Comparison of ENCODE assay signal across 9 cellular contexts in the genomic region with DNA sequence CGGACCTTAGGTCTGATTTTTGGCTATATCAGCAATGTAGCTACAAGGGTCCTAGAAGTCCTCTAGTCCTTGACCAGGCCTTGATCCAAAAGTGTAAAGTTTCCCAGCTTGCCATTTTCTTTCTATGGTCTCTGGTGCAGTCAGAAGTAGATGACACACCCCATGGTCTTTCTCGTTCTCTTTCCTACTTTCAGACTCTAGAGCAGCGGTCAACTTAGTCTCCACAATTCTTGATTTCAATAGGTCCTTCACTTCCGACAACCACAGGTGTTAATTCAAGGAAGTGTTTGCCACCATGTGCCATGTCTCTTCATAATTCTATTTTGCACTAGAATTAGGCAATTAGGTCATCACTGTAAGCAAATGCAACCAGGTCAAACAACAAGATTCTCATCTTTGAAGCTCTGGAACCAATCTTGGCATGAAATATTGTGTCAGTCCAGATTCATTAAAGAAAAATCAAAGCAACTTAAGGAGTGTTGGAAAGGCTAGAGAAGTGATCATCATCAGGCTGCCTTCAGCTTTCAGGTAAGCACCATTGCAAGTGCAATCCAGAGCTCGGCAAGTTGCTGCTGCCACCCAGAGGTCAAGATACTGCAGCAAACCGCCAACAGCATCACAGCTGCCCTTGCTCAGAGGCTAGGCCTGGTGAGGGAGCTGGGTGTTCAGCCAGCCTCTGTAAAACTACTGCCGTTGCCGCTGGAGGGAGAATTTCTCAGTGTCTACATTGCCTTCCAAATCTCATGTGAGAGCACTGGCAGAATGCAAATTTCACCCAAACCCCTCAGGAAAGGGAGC. TPM values are rescaled to one million over a fixed set of nuclear protein-coding genes. Genes with fewer than 3 reads are reported as not detected.
A peak's percentile ranks its signal among the peaks of the same experiment; 100 is the strongest.
DNase-seq lines count a peak whose midpoint lies in the region; ATAC-seq and TF ChIP-seq lines count a peak whose summit lies in the region.
"Had no signal": no experiment of that assay in that cellular context is flagged by ENCODE, and none has a peak within 500 bp of the region (broad histone marks: within the 10 kb centered on the region; RNA-seq: fewer than 3 reads in every experiment).

No MANE protein-coding gene starts in this region.

- H3K23me2 ChIP-seq in H9 (ENCODE audit: insufficient read length, low read depth, low read length, poor library complexity, severe bottlenecking): no peaks in the 10 kb centered on the region

- peaks cover 20% of the 10 kb centered on the region for H3K27me3 Mint-ChIP-seq in H9 (ENCODE audit: low read depth)
- H3K27me3 Mint-ChIP-seq in activated CD8-positive, alpha-beta T cell treated with anti-CD3 and anti-CD28 coated beads, Interleukin-2, amount 10 ng/mL, durations not matched to agents 7 days and 5 days (ENCODE audit: low read depth): peaks cover 10% of the 10 kb centered on the region
- H3K27me3 Mint-ChIP-seq in glutamatergic neuron (ENCODE audit: unreplicated experiment): peaks cover 10% of the 10 kb centered on the region

- H3K14ac ChIP-seq in H9 (ENCODE audit: insufficient read depth, low read length): no peak overlapping the region

- H3T11ph ChIP-seq in H9 (ENCODE audit: low read length): no peak overlapping the region

- no peak overlapping the region for H3K4me2 ChIP-seq in H9 (ENCODE audit: insufficient read depth, insufficient read length, low read length)

- H3K9ac ChIP-seq in H9 (ENCODE audit: extremely low read depth, insufficient read length, low read length): no peak overlapping the region

- peak overlapping the region; percentile 92 for H2AFZ ChIP-seq in H9 (ENCODE audit: low read length)

- no peaks in the 10 kb centered on the region for H4K20me1 ChIP-seq in H9 (ENCODE audit: control insufficient read depth, insufficient read depth, insufficient read length)

- ATAC-seq in activated CD8-positive, alpha-beta T cell treated with anti-CD3 and anti-CD28 coated beads, Interleukin-2, amount 10 ng/mL, durations not matched to agents 7 days and 5 days: no peak

- peak; percentile 65 for DNase-seq in A172 (ENCODE audit: low spot score)
- peak; percentile 23 for DNase-seq in GM04504 (ENCODE audit: low read depth)
- peak; percentile 92 for DNase-seq in H9
- DNase-seq in NAMALWA (ENCODE audit: low spot score): peak; percentile 59
- DNase-seq in activated CD8-positive, alpha-beta T cell treated with anti-CD3 and anti-CD28 coated beads, Interleukin-2, amount 10 ng/mL, durations not matched to agents 7 days and 5 days: peak; percentile 32
- DNase-seq in glutamatergic neuron: peak; percentile 57
- peak; percentile 7 for DNase-seq in pulmonary artery endothelial cell (ENCODE audit: low read depth, low spot score)
- no peak for DNase-seq in NCI-H446 treated with DMSO at 0.1 percent for 48 hours (lab: John Stamatoyannopoulos, UW)

- no peak overlapping the region for H2BK120ac ChIP-seq in H9 (ENCODE audit: low read depth, low read length, poor library complexity, severe bottlenecking)

- H4K5ac ChIP-seq in H9 (ENCODE audit: insufficient read length, low read depth, low read length): no peak overlapping the region

- no peak overlapping the region for H3K4me3 Mint-ChIP-seq in H9
- H3K4me3 Mint-ChIP-seq in activated CD8-positive, alpha-beta T cell treated with anti-CD3 and anti-CD28 coated beads, Interleukin-2, amount 10 ng/mL, durations not matched to agents 7 days and 5 days: no peak overlapping the region
- no peak overlapping the region for H3K4me3 Mint-ChIP-seq in glutamatergic neuron (ENCODE audit: unreplicated experiment)
- H3K4me3 Mint-ChIP-seq: memory B cell had no signal

- no peaks in the 10 kb centered on the region for H3K79me1 ChIP-seq in H9 (ENCODE audit: insufficient read depth, low read depth, low read length, poor library complexity, severe bottlenecking)

- no peak overlapping the region for H3K27ac ChIP-seq in H9 (ENCODE audit: insufficient read length, low read depth, low read length)

- H3K27ac Mint-ChIP-seq in H9: no peak overlapping the region; a peak in 2 of 7 replicates
- H3K27ac Mint-ChIP-seq in activated CD8-positive, alpha-beta T cell treated with anti-CD3 and anti-CD28 coated beads, Interleukin-2, amount 10 ng/mL, durations not matched to agents 7 days and 5 days: no peak overlapping the region
- no peak overlapping the region for H3K27ac Mint-ChIP-seq in glutamatergic neuron (ENCODE audit: unreplicated experiment)
- H3K27ac Mint-ChIP-seq: memory B cell had no signal

- H3K23ac ChIP-seq in H9 (ENCODE audit: insufficient read length, low read depth, low read length): no peak overlapping the region

- H2AK5ac ChIP-seq in H9 (ENCODE audit: insufficient read length, low read length): no peak overlapping the region

- H4K8ac ChIP-seq in H9 (replicated peaks; ENCODE audit: insufficient read length, low read depth, low read length): no peak overlapping the region

- H3K36me3 Mint-ChIP-seq in H9 (ENCODE audit: insufficient read depth in 1 of 3, low read depth in 3 of 3) (no peaks in the 10 kb centered on the region), glutamatergic neuron (ENCODE audit: unreplicated experiment) (no peaks in the 10 kb centered on the region)
- H3K36me3 Mint-ChIP-seq in activated CD8-positive, alpha-beta T cell treated with anti-CD3 and anti-CD28 coated beads, Interleukin-2, amount 10 ng/mL, durations not matched to agents 7 days and 5 days (ENCODE audit: low read depth): no peaks in the 10 kb centered on the region

- H3K4me1 Mint-ChIP-seq in H9 (peaks cover 3 to 4% of the 10 kb centered on the region in 2 experiments; a peak in 1 of 4 replicates), glutamatergic neuron (ENCODE audit: low read depth, unreplicated experiment) (no peaks in the 10 kb centered on the region)
- H3K4me1 Mint-ChIP-seq in activated CD8-positive, alpha-beta T cell treated with anti-CD3 and anti-CD28 coated beads, Interleukin-2, amount 10 ng/mL, durations not matched to agents 7 days and 5 days (ENCODE audit: low read depth): peaks cover under 1% of the 10 kb centered on the region

- no peaks in the 10 kb centered on the region for H3K9me3 Mint-ChIP-seq in H9
- no peaks in the 10 kb centered on the region for H3K9me3 Mint-ChIP-seq in activated CD8-positive, alpha-beta T cell treated with anti-CD3 and anti-CD28 coated beads, Interleukin-2, amount 10 ng/mL, durations not matched to agents 7 days and 5 days (ENCODE audit: insufficient read depth)
- H3K9me3 Mint-ChIP-seq in glutamatergic neuron (ENCODE audit: unreplicated experiment): peaks cover 5% of the 10 kb centered on the region

- H3K27me3 ChIP-seq in H9 (ENCODE audit: insufficient read depth, low read length): peaks cover 4% of the 10 kb centered on the region; the same call in 1 of the 2 replicates

- TF ChIP-seq CTCF in H9 (conservative IDR thresholded peaks at IDR 0.05) (peak; percentile 80), glutamatergic neuron (IDR thresholded peaks at IDR 0.05; ENCODE audit: partially characterized antibody, unreplicated experiment) (no peak)

- CTCF ChIA-PET in activated CD8-positive, alpha-beta T cell treated with anti-CD3 and anti-CD28 coated beads, Interleukin-2, amount 10 ng/mL, durations not matched to agents 7 days and 5 days (lab: Charles Lee): interaction anchor here (0.7 to 2.2 kb wide), 3 partner anchors 12 to 158 kb away, joined by 3 to 13 read pairs (median 13); no protein-coding TSS in a partner anchor

- H3K4me1 ChIP-seq in H9 (ENCODE audit: insufficient read depth, low read length): no peaks in the 10 kb centered on the region

- no peak overlapping the region for H2BK15ac ChIP-seq in H9 (ENCODE audit: low read depth, low read length)

- no peak overlapping the region for H2BK12ac ChIP-seq in H9 (ENCODE audit: insufficient read length, low read depth, low read length)

- POLR2A ChIA-PET in activated CD8-positive, alpha-beta T cell treated with anti-CD3 and anti-CD28 coated beads, Interleukin-2, amount 10 ng/mL, durations not matched to agents 7 days and 5 days (lab: Charles Lee): no interaction called here

- no peaks in the 10 kb centered on the region for H3K79me2 ChIP-seq in H9 (ENCODE audit: insufficient read depth, low read length)

- H2BK20ac ChIP-seq in H9 (ENCODE audit: low read depth, low read length, poor library complexity, severe bottlenecking): no peak overlapping the region

- H3K18ac ChIP-seq in H9 (ENCODE audit: insufficient read length, low read depth, low read length): no peak overlapping the region

- H3K9me3 ChIP-seq in H9 (ENCODE audit: control insufficient read depth, low read depth, low read length): no peaks in the 10 kb centered on the region

- H2BK5ac ChIP-seq in H9 (ENCODE audit: insufficient read length, low read length): no peak overlapping the region

- no CpG with 5 or more reads among the region's 8 CpGs for WGBS in H9 (ENCODE audit: extremely low coverage, insufficient read length, low lambda C conversion rate)

- H3K56ac ChIP-seq in H9 (ENCODE audit: insufficient read length, low read depth, low read length): no peak overlapping the region

- H4K91ac ChIP-seq in H9 (ENCODE audit: insufficient read length, low read depth, low read length): no peak overlapping the region

- no peak overlapping the region for H3K4ac ChIP-seq in H9 (ENCODE audit: low read depth, low read length)

RNA-seq across cellular contexts. Expression of a gene that starts 5.6 kb away (rescaled TPM):
- 21.1 and 43.9 TPM in 2 replicates for total RNA-seq in A172 (2014; rRNA removed; shearing (Covaris generic))
- total RNA-seq in H9 (2021) (2.5 and 3.0 TPM in 2 replicates), glutamatergic neuron (ENCODE audit: unreplicated experiment) (23.4 TPM), pulmonary artery endothelial cell (75.5 and 156 TPM in 2 replicates)
- 10 to 100 TPM; 57.0 to 63.8 TPM for total RNA-seq in activated CD8-positive, alpha-beta T cell treated with anti-CD3 and anti-CD28 coated beads, Interleukin-2, amount 10 ng/mL, durations not matched to agents 7 days and 5 days

RNA-seq across cellular contexts. Expression of a gene that starts 54.9 kb away (rescaled TPM):
- 1.5 and 2.9 TPM in 2 replicates for total RNA-seq in A172 (2014; rRNA removed; shearing (Covaris generic))
- total RNA-seq in H9 (2021): 0.09 and 0.17 TPM in 2 replicates
- total RNA-seq in activated CD8-positive, alpha-beta T cell treated with anti-CD3 and anti-CD28 coated beads, Interleukin-2, amount 10 ng/mL, durations not matched to agents 7 days and 5 days: not detected
- not detected for total RNA-seq in glutamatergic neuron (ENCODE audit: unreplicated experiment)
- total RNA-seq in pulmonary artery endothelial cell: 131 and 148 TPM in 2 replicates

Comparison
In these comparisons a context has a peak if more than half of its experiments do, and no peak if none do; other contexts are left out.
1. RNA of a gene that starts 54.9 kb away (total RNA-seq): 131 to 148 TPM in pulmonary artery endothelial cell; 1.5 to 2.9 TPM in A172, 0.09 to 0.17 TPM in H9, not detected in activated CD8-positive, alpha-beta T cell treated with anti-CD3 and anti-CD28 coated beads, Interleukin-2, amount 10 ng/mL, durations not matched to agents 7 days and 5 days and not detected in glutamatergic neuron (single experiment); every median in the first group is over 10 times any median in the second.